24 cellular contexts compared by ENCODE assay signal in genomic region chr16:55825115-55825728, GRCh38. TPM values are rescaled to one million over a fixed set of nuclear protein-coding genes. Genes with fewer than 3 reads are reported as not detected.
A peak's percentile ranks its signal among the peaks of the same experiment; 100 is the strongest.
DNase-seq lines count a peak whose midpoint lies in the region; ATAC-seq, FAIRE-seq and TF ChIP-seq lines count a peak whose summit lies in the region.
"Had no signal": no experiment of that assay in that cellular context is flagged by ENCODE, and none has a peak within 500 bp of the region (broad histone marks: within the 10 kb centered on the region; RNA-seq: fewer than 3 reads in every experiment).

No MANE protein-coding gene starts in this region.

- no peak for ATAC-seq in HG02798 (IDR thresholded peaks at IDR 0.05; ENCODE audit: poor library complexity, unreplicated experiment)
- ATAC-seq: HCT116 had no signal

- H2AFZ ChIP-seq in mammary epithelial cell (ENCODE audit: low read depth, low read length) (no peak overlapping the region), keratinocyte (ENCODE audit: control insufficient read depth, low read length) (no peak overlapping the region)

- intact Hi-C loops in MCF 10A (cut with micrococcal nuclease) (no loop called here), mammary epithelial cell (cut with micrococcal nuclease) (no loop called here), A673 (cut with micrococcal nuclease; ENCODE audit: unreplicated experiment) (no loop called here)

- no peaks in the 10 kb centered on the region for H3K36me3 Mint-ChIP-seq in MCF 10A (ENCODE audit: insufficient read depth, unreplicated experiment)
- H3K36me3 Mint-ChIP-seq: CD4-positive, CD25-positive, alpha-beta regulatory T cell; CD8-positive, alpha-beta memory T cell; IgD-negative memory B cell had no signal

- peak; percentile 87 for DNase-seq in MCF 10A (ENCODE audit: unreplicated experiment)
- DNase-seq in mammary epithelial cell: no peak
- no peak for DNase-seq in bronchial epithelial cell (ENCODE audit: low read depth)
- no peak for DNase-seq in keratinocyte (ENCODE audit: low read depth, low spot score)
- DNase-seq in A673 (ENCODE audit: low spot score): no peak
- no peak for DNase-seq in COR-L47 (lab: John Stamatoyannopoulos, UW)
- DNase-seq: 8988T; ACHN; BE2C; C1 segment of cervical spinal cord; Caco-2; CD4-positive, CD25-positive, alpha-beta regulatory T cell; CD8-positive, alpha-beta memory T cell; GDM1; GOT3; H7; HFFc6 had no signal

- no TSS peak for BruUV-seq in MCF 10A (replicated peaks; lab: Mats Ljungman, UMichigan)
- no TSS peak for BruUV-seq in mammary epithelial cell (replicated peaks; lab: Mats Ljungman, UMichigan)
- no TSS peak for BruUV-seq in A673 (replicated peaks; lab: Mats Ljungman, UMichigan)

- peaks cover 14% of the 10 kb centered on the region for H3K4me1 Mint-ChIP-seq in MCF 10A (ENCODE audit: insufficient read depth, unreplicated experiment)
- H3K4me1 Mint-ChIP-seq: CD4-positive, CD25-positive, alpha-beta regulatory T cell; CD8-positive, alpha-beta memory T cell; IgD-negative memory B cell had no signal

- peaks cover 15% of the 10 kb centered on the region for H3K27me3 Mint-ChIP-seq in MCF 10A (ENCODE audit: insufficient read depth, unreplicated experiment)

- H3K9me3 ChIP-seq in mammary epithelial cell (replicated peaks; ENCODE audit: insufficient read depth, low read length) (no peaks in the 10 kb centered on the region), keratinocyte (ENCODE audit: control insufficient read depth, low read depth, low read length) (no peaks in the 10 kb centered on the region), A673 (ENCODE audit: low read depth, low read length, poor library complexity, severe bottlenecking) (no peaks in the 10 kb centered on the region)
- H3K9me3 ChIP-seq: BE2C, Caco-2 had no signal

- H3K9ac ChIP-seq in mammary epithelial cell (ENCODE audit: insufficient read depth, low read length): no peak overlapping the region
- no peak overlapping the region for H3K9ac ChIP-seq in keratinocyte (ENCODE audit: control insufficient read depth, extremely low read depth, insufficient read depth, low read length)

- H3K4me3 Mint-ChIP-seq in MCF 10A (ENCODE audit: unreplicated experiment): no peak overlapping the region
- H3K4me3 Mint-ChIP-seq: CD4-positive, CD25-positive, alpha-beta regulatory T cell; CD8-positive, alpha-beta memory T cell; HFFc6; IgD-negative memory B cell had no signal

- in situ Hi-C loops in mammary epithelial cell (cut with MboI; ENCODE audit: low sequenced_read_pairs in 2 of 2): loop anchor here in 1 of 2 donors (10.0 kb wide), 1 partner anchor 60 kb away; no protein-coding TSS in a partner anchor

- no peaks in the 10 kb centered on the region for H3K9me1 ChIP-seq in keratinocyte (ENCODE audit: control insufficient read depth, extremely low read depth, insufficient read depth, low read length)

- 0% methylated on average over 6 of the region's 6 CpGs for WGBS in mammary epithelial cell (ENCODE audit: low coverage, missing lambda C conversion rate)

- no peak overlapping the region for H3K27ac ChIP-seq in mammary epithelial cell (ENCODE audit: insufficient read depth, low read depth, low read length)
- no peak overlapping the region for H3K27ac ChIP-seq in keratinocyte (ENCODE audit: control insufficient read depth, insufficient read depth, low read length)
- no peak overlapping the region for H3K27ac ChIP-seq in A673 (ENCODE audit: low read depth, low read length, poor library complexity, severe bottlenecking)

- dilution Hi-C loops in mammary epithelial cell (cut with HindIII; ENCODE audit: low sequenced_read_pairs): loop anchor here (25.0 kb wide), 3 partner anchors 88 to 363 kb away; no protein-coding TSS in a partner anchor
- dilution Hi-C loops in keratinocyte (cut with MboI; ENCODE audit: extremely low pct_ligation_motif_present, low sequenced_read_pairs): loop anchor here (25.0 kb wide), 1 partner anchor 113 kb away; no protein-coding TSS in a partner anchor

- H3K27ac Mint-ChIP-seq in MCF 10A (ENCODE audit: low read depth, unreplicated experiment): no peak overlapping the region
- H3K27ac Mint-ChIP-seq: CD8-positive, alpha-beta memory T cell; HFFc6; IgD-negative memory B cell had no signal

- no peaks in the 10 kb centered on the region for H3K27me3 ChIP-seq in mammary epithelial cell (ENCODE audit: insufficient read depth, low read length)
- no peaks in the 10 kb centered on the region for H3K27me3 ChIP-seq in bronchial epithelial cell (ENCODE audit: control insufficient read depth, insufficient read depth, low read length)
- H3K27me3 ChIP-seq in keratinocyte (ENCODE audit: control insufficient read depth, extremely low read depth, insufficient read depth, low read length): no peaks in the 10 kb centered on the region
- no peaks in the 10 kb centered on the region for H3K27me3 ChIP-seq in A673 (replicated peaks; ENCODE audit: insufficient read depth, low read depth, low read length, poor library complexity)
- H3K27me3 ChIP-seq: BE2C had no signal

- POLR2A ChIA-PET in MCF 10A (lab: Yijun Ruan, JAX): interaction anchor here (0.7 to 1.2 kb wide), 3 partner anchors 10 to 96 kb away, joined by 3 to 4 read pairs (median 4); no protein-coding TSS in a partner anchor
- POLR2A ChIA-PET in A673 (lab: Charles Lee; ENCODE audit: low non-redundant PET): no interaction called here

- H3K4me2 ChIP-seq in mammary epithelial cell (ENCODE audit: insufficient read depth, low read depth, low read length) (no peak overlapping the region), keratinocyte (ENCODE audit: control insufficient read depth, extremely low read depth, insufficient read depth, low read depth, low read length) (no peak overlapping the region)

- H3K36me3 ChIP-seq in mammary epithelial cell (ENCODE audit: insufficient read depth, low read length): no peaks in the 10 kb centered on the region
- H3K36me3 ChIP-seq in bronchial epithelial cell (ENCODE audit: control insufficient read depth, insufficient read depth, low read length): no peaks in the 10 kb centered on the region
- no peaks in the 10 kb centered on the region for H3K36me3 ChIP-seq in keratinocyte (ENCODE audit: control insufficient read depth in 2 of 2, extremely low read depth in 1 of 2, insufficient read depth in 2 of 2, low read length in 2 of 2)
- H3K36me3 ChIP-seq in A673 (ENCODE audit: insufficient read depth, low read length, poor library complexity, severe bottlenecking): peaks cover 61% of the 10 kb centered on the region
- H3K36me3 ChIP-seq: BE2C had no signal

- CTCF ChIA-PET in MCF 10A (lab: Yijun Ruan, JAX): interaction anchor here (0.6 to 0.7 kb wide), 2 partner anchors 232 to 851 kb away, joined by 3 to 6 read pairs; no protein-coding TSS in a partner anchor
- CTCF ChIA-PET in mammary epithelial cell (lab: Charles Lee; ENCODE audit: low non-redundant PET): no interaction called here
- CTCF ChIA-PET in A673 (lab: Charles Lee): no interaction called here

- no peaks in the 10 kb centered on the region for H3K9me3 Mint-ChIP-seq in MCF 10A (ENCODE audit: unreplicated experiment)
- H3K9me3 Mint-ChIP-seq: CD8-positive, alpha-beta memory T cell had no signal

- H4K20me1 ChIP-seq in mammary epithelial cell (ENCODE audit: insufficient read depth, low read length) (no peaks in the 10 kb centered on the region), keratinocyte (ENCODE audit: control insufficient read depth, extremely low read depth, insufficient read depth, low read length) (no peaks in the 10 kb centered on the region)

- TF ChIP-seq CTCF in MCF 10A (IDR thresholded peaks at IDR 0.05; ENCODE audit: unreplicated experiment) (no peak), mammary epithelial cell (conservative IDR thresholded peaks at IDR 0.05 in 1 of 2, IDR thresholded peaks at IDR 0.05 in 1 of 2; ENCODE audit: extremely low read depth in 1 of 2, insufficient read depth in 1 of 2, low read depth in 1 of 2, low read length in 2 of 2) (no peak), bronchial epithelial cell (IDR thresholded peaks at IDR 0.05; ENCODE audit: insufficient read depth, low read length, severe bottlenecking) (no peak), keratinocyte (optimal IDR thresholded peaks at IDR 0.05 in 1 of 3, IDR thresholded peaks at IDR 0.05 in 1 of 3, conservative IDR thresholded peaks at IDR 0.05 in 1 of 3; ENCODE audit: extremely low read depth in 1 of 3, insufficient read depth in 2 of 3, low read length in 3 of 3) (no peak), A673 (conservative IDR thresholded peaks at IDR 0.05; ENCODE audit: low read depth, low read length) (no peak)

- no peak overlapping the region for H3K4me3 ChIP-seq in mammary epithelial cell (replicated peaks in 1 of 3; ENCODE audit: insufficient read depth in 1 of 3, low read depth in 2 of 3, low read length in 3 of 3)
- no peak overlapping the region for H3K4me3 ChIP-seq in bronchial epithelial cell (ENCODE audit: low read depth, low read length)
- no peak overlapping the region for H3K4me3 ChIP-seq in keratinocyte (ENCODE audit: control insufficient read depth in 2 of 3, extremely low read depth in 1 of 3, insufficient read depth in 2 of 3, low read depth in 1 of 3, low read length in 3 of 3)
- no peak overlapping the region for H3K4me3 ChIP-seq in A673 (ENCODE audit: low read depth, low read length, poor library complexity, severe bottlenecking)

- H3K4me1 ChIP-seq in mammary epithelial cell (ENCODE audit: insufficient read depth, low read length): no peaks in the 10 kb centered on the region
- H3K4me1 ChIP-seq in keratinocyte (ENCODE audit: control insufficient read depth, extremely low read depth, insufficient read depth, low read length): no peaks in the 10 kb centered on the region
- no peaks in the 10 kb centered on the region for H3K4me1 ChIP-seq in A673 (ENCODE audit: insufficient read depth, low read length, poor library complexity, severe bottlenecking)
- H3K4me1 ChIP-seq: BE2C, Caco-2 had no signal

- H3K79me2 ChIP-seq in mammary epithelial cell (ENCODE audit: insufficient read depth, low read length) (no peaks in the 10 kb centered on the region), keratinocyte (ENCODE audit: control insufficient read depth, insufficient read depth, low read length) (no peaks in the 10 kb centered on the region)

- peak; percentile 62 for FAIRE-seq in bronchial epithelial cell (lab: Jason Lieb, UNC)
- FAIRE-seq in keratinocyte (lab: Jason Lieb, UNC): peak; percentile 41
- FAIRE-seq: D721Med, GM12892, GM18507, HTR-8/SVneo had no signal

RNA-seq across cellular contexts. Expression of gene CES1, which starts 7.7 kb away (rescaled TPM):
- total RNA-seq in MCF 10A (2022): not detected in 2 replicates
- under 1 TPM in 1 of 2 donors, not detected in 1; 0.50 TPM for total RNA-seq in mammary epithelial cell
- 0.07 TPM for polyA plus RNA-seq in mammary epithelial cell
- not detected for polyA minus RNA-seq in mammary epithelial cell
- total RNA-seq in bronchial epithelial cell: 0.26 TPM in 2 replicates
- polyA plus RNA-seq in keratinocyte: 0.10 to 0.17 TPM (median 0.11 TPM) in 3 replicates
- polyA plus RNA-seq in keratinocyte (2011; ENCODE audit: low read depth): 0.62 TPM
- polyA plus RNA-seq in keratinocyte (2011; cell fraction: cytosol; rRNA removed): not detected in 2 replicates
- 0.05 TPM in 1 of 2 replicates, not detected in the other for polyA plus RNA-seq in keratinocyte (2011; cell fraction: nucleus; rRNA removed)
- polyA plus RNA-seq in keratinocyte (2012; ENCODE audit: low replicate concordance): 0.19 and 0.48 TPM in 2 replicates
- polyA minus RNA-seq in keratinocyte: not detected in 3 replicates
- not detected for polyA minus RNA-seq in keratinocyte (2011; cell fraction: cytosol; rRNA and poly(A)+ RNA removed)
- polyA minus RNA-seq in keratinocyte (2011; cell fraction: nucleus; rRNA and poly(A)+ RNA removed): not detected in 2 replicates
- total RNA-seq in A673 (2021): 523 and 625 TPM in 2 replicates
- total RNA-seq: H7, HFFc6 had no signal

RNA-seq across cellular contexts. Expression of gene CES5A, which starts 50.0 kb away (rescaled TPM):
- total RNA-seq in MCF 10A (2022): not detected in 2 replicates
- total RNA-seq in mammary epithelial cell: not detected
- not detected for polyA plus RNA-seq in mammary epithelial cell
- polyA minus RNA-seq in mammary epithelial cell: not detected
- total RNA-seq in bronchial epithelial cell: not detected in 2 replicates
- 0.03 TPM in 1 of 3 replicates, not detected in the others for polyA plus RNA-seq in keratinocyte
- not detected for polyA plus RNA-seq in keratinocyte (2011; ENCODE audit: low read depth)
- not detected in 2 replicates for polyA plus RNA-seq in keratinocyte (2011; cell fraction: cytosol; rRNA removed)
- polyA plus RNA-seq in keratinocyte (2011; cell fraction: nucleus; rRNA removed): not detected in 2 replicates
- 0.13 TPM in 1 of 2 replicates, not detected in the other for polyA plus RNA-seq in keratinocyte (2012; ENCODE audit: low replicate concordance)
- 0.20 TPM in 1 of 3 replicates, not detected in the others for polyA minus RNA-seq in keratinocyte
- not detected for polyA minus RNA-seq in keratinocyte (2011; cell fraction: cytosol; rRNA and poly(A)+ RNA removed)
- polyA minus RNA-seq in keratinocyte (2011; cell fraction: nucleus; rRNA and poly(A)+ RNA removed): not detected in 2 replicates
- not detected in 2 replicates for total RNA-seq in A673 (2021)
- total RNA-seq: Caco-2; CD4-positive, CD25-positive, alpha-beta regulatory T cell; CD8-positive, alpha-beta memory T cell; H7; HFFc6 had no signal
- polyA plus RNA-seq: CD4-positive, CD25-positive, alpha-beta regulatory T cell; CD8-positive, alpha-beta memory T cell; IgD-negative memory B cell had no signal

Comparison
In these comparisons a context has a peak if more than half of its experiments do, and no peak if none do; other contexts are left out.
1. RNA of gene CES1, which starts 7.7 kb away (total RNA-seq): 523 to 625 TPM in A673; 0.50 TPM in mammary epithelial cell, not detected in MCF 10A and 0.26 TPM in bronchial epithelial cell; every median in the first group is over 100 times any median in the second.